8 cellular contexts compared by ENCODE assay signal in the genomic region with DNA sequence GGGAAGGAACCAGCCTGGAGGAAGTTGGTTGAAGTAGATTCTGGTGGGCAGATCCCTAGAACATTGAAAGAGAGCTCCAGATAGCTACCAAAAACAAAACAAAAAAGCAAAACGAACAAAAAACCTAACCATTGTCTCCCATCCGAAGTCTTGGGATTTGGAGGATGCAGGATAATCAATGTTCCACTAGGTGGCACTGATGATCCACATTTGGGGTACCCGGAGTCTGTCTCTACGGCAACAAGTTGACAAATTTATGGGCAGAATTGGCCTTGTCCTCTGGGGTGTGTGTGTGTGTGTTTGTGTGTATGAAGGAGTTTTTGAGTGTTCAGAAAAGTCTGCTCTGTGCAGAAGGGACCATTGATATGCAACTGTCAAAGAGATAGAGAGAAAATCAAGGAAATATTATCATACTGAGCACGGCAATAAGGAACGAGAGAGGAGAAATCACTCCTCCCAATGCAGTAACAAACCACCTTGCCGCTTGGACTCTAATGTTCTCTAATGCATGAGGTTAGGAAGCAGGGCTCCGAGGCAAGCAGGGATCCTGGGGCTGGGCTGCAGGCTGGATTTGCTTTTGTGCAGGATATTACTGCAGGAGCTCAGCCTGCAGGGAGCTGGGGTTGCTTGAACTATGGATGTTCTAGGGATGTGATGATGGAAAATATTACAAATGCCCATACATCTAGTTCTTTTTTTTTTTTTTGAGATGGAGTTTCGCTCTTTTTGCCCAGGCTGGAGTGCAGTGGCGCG. TPM values are rescaled to one million over a fixed set of nuclear protein-coding genes. Genes with fewer than 3 reads are reported as not detected.
A peak's percentile ranks its signal among the peaks of the same experiment; 100 is the strongest.
DNase-seq lines count a peak whose midpoint lies in the region; ATAC-seq and TF ChIP-seq lines count a peak whose summit lies in the region.

No MANE protein-coding gene starts in this region.

- H3K9me3 ChIP-seq in HEK293 (ENCODE audit: control insufficient read depth, insufficient read depth, low read depth, low read length): no peaks in the 10 kb centered on the region
- no peaks in the 10 kb centered on the region for H3K9me3 ChIP-seq in effector memory CD4-positive, alpha-beta T cell (ENCODE audit: control insufficient read depth, low read length)

- H3K4me3 Mint-ChIP-seq in activated CD4-positive, alpha-beta T cell treated with anti-CD3 and anti-CD28 coated beads for 36 hours: no peak overlapping the region
- no peak overlapping the region for H3K4me3 Mint-ChIP-seq in stimulated activated naive CD8-positive, alpha-beta T cell treated with anti-CD3 and anti-CD28 coated beads, Interleukin-15, amount 100 ng/mL, for 72 hours

- no peaks in the 10 kb centered on the region for H3K4me1 ChIP-seq in HEK293 (ENCODE audit: control insufficient read depth, insufficient read depth, low read length)
- H3K4me1 ChIP-seq in effector memory CD4-positive, alpha-beta T cell (ENCODE audit: control insufficient read depth, insufficient read depth, low read length, poor library complexity, severe bottlenecking): no peaks in the 10 kb centered on the region

- ATAC-seq in activated CD4-positive, alpha-beta T cell treated with anti-CD3 and anti-CD28 coated beads for 36 hours: peak; percentile 73
- peak; percentile 71 for ATAC-seq in stimulated activated naive CD8-positive, alpha-beta T cell treated with anti-CD3 and anti-CD28 coated beads, Interleukin-15, amount 100 ng/mL, for 72 hours

- CTCF ChIA-PET in activated CD4-positive, alpha-beta T cell treated with anti-CD3 and anti-CD28 coated beads for 36 hours (lab: Charles Lee): interaction anchor here (0.7 to 1.6 kb wide), 9 partner anchors 13 to 967 kb away, joined by 3 to 5 read pairs (median 3); no protein-coding TSS in a partner anchor
- CTCF ChIA-PET in HEK293 (lab: Yijun Ruan, JAX): interaction anchor here (0.6 to 1.7 kb wide), 36 partner anchors 12 to 1892 kb away, joined by 3 to 6 read pairs (median 3); no protein-coding TSS in a partner anchor

- intact Hi-C loops in activated CD4-positive, alpha-beta T cell treated with anti-CD3 and anti-CD28 coated beads for 36 hours (cut with DNase I, micrococcal nuclease): loop anchor here in 1 of 2 experiments (5.0 to 10.0 kb wide), 4 partner anchors 328 to 1750 kb away; no protein-coding TSS in a partner anchor

- no peaks in the 10 kb centered on the region for H3K36me3 Mint-ChIP-seq in activated CD4-positive, alpha-beta T cell treated with anti-CD3 and anti-CD28 coated beads for 36 hours (ENCODE audit: low read depth)

- TF ChIP-seq CTCF in HEK293 (tag by site-specific recombination; IDR thresholded peaks at IDR 0.05) (peak; percentile 76), WI38 (IDR thresholded peaks at IDR 0.05; ENCODE audit: low read depth, low read length) (peak; percentile 74)

- peak; percentile 62 for DNase-seq in activated CD4-positive, alpha-beta T cell treated with anti-CD3 and anti-CD28 coated beads for 36 hours
- DNase-seq in activated CD4-positive, alpha-beta T cell treated with anti-CD3 and anti-CD28 coated beads for 1 hour: no peak
- peak; percentile 57 for DNase-seq in NCI-H1694 (lab: John Stamatoyannopoulos, UW)
- DNase-seq in effector memory CD4-positive, alpha-beta T cell: peak; percentile 11 to 37 (median 16)
- peak; percentile 69 to 78 for DNase-seq in lung microvascular endothelial cell (ENCODE audit: low read depth in 2 of 2)
- DNase-seq in stimulated activated naive CD8-positive, alpha-beta T cell treated with anti-CD3 and anti-CD28 coated beads, Interleukin-15, amount 100 ng/mL, for 72 hours: peak; percentile 44 to 53

- POLR2A ChIA-PET in activated CD4-positive, alpha-beta T cell treated with anti-CD3 and anti-CD28 coated beads for 36 hours (lab: Charles Lee): no interaction called here
- POLR2A ChIA-PET in HEK293 (lab: Yijun Ruan, JAX): no interaction called here

- no peak overlapping the region for H3K27ac Mint-ChIP-seq in activated CD4-positive, alpha-beta T cell treated with anti-CD3 and anti-CD28 coated beads for 36 hours
- no peak overlapping the region for H3K27ac Mint-ChIP-seq in stimulated activated naive CD8-positive, alpha-beta T cell treated with anti-CD3 and anti-CD28 coated beads, Interleukin-15, amount 100 ng/mL, for 72 hours

- no peak overlapping the region for H3K4me3 ChIP-seq in HEK293 (ENCODE audit: low read depth, low read length)
- H3K4me3 ChIP-seq in WI38 (ENCODE audit: low read depth, low read length): no peak overlapping the region
- no peak overlapping the region for H3K4me3 ChIP-seq in effector memory CD4-positive, alpha-beta T cell (ENCODE audit: insufficient read depth, low read depth, low read length, poor library complexity, severe bottlenecking)

- no peaks in the 10 kb centered on the region for H3K9me3 Mint-ChIP-seq in activated CD4-positive, alpha-beta T cell treated with anti-CD3 and anti-CD28 coated beads for 36 hours (ENCODE audit: low read depth)
- no peaks in the 10 kb centered on the region for H3K9me3 Mint-ChIP-seq in stimulated activated naive CD8-positive, alpha-beta T cell treated with anti-CD3 and anti-CD28 coated beads, Interleukin-15, amount 100 ng/mL, for 72 hours

- H3K27me3 ChIP-seq in effector memory CD4-positive, alpha-beta T cell (replicated peaks; ENCODE audit: control insufficient read depth, insufficient read depth, low read length, poor library complexity, severe bottlenecking): no peaks in the 10 kb centered on the region

- H3K27me3 Mint-ChIP-seq in activated CD4-positive, alpha-beta T cell treated with anti-CD3 and anti-CD28 coated beads for 36 hours: peaks cover 26% of the 10 kb centered on the region
- peaks cover 36% of the 10 kb centered on the region for H3K27me3 Mint-ChIP-seq in stimulated activated naive CD8-positive, alpha-beta T cell treated with anti-CD3 and anti-CD28 coated beads, Interleukin-15, amount 100 ng/mL, for 72 hours

- H3K4me1 Mint-ChIP-seq in activated CD4-positive, alpha-beta T cell treated with anti-CD3 and anti-CD28 coated beads for 36 hours: peaks cover 5% of the 10 kb centered on the region
- H3K4me1 Mint-ChIP-seq in stimulated activated naive CD8-positive, alpha-beta T cell treated with anti-CD3 and anti-CD28 coated beads, Interleukin-15, amount 100 ng/mL, for 72 hours: peaks cover 5% of the 10 kb centered on the region

- no peaks in the 10 kb centered on the region for H3K36me3 ChIP-seq in HEK293 (ENCODE audit: control insufficient read depth in 2 of 2, insufficient read depth in 1 of 2, low read length in 2 of 2)
- no peaks in the 10 kb centered on the region for H3K36me3 ChIP-seq in effector memory CD4-positive, alpha-beta T cell (ENCODE audit: control insufficient read depth, insufficient read depth, low read length)

- H3K27ac ChIP-seq in HEK293 (ENCODE audit: extremely low read depth, low read depth, low read length): no peak overlapping the region
- H3K27ac ChIP-seq in effector memory CD4-positive, alpha-beta T cell (ENCODE audit: insufficient read depth, low read length, poor library complexity, severe bottlenecking): no peak overlapping the region

TF ChIP-seq in HEK293, 187 proteins besides CTCF, POLR2A, EP300 and RAD21:
- TF ChIP-seq ZNF311 (tag by site-specific recombination; IDR thresholded peaks at IDR 0.05; ENCODE audit: borderline replicate concordance) (no peak), SP7 (tag by site-specific recombination; IDR thresholded peaks at IDR 0.05) (0 out of 2 replicates have a peak, but pooled peaks have one; percentile 21), SCRT1 (tag by site-specific recombination; IDR thresholded peaks at IDR 0.05; ENCODE audit: borderline replicate concordance) (peak; percentile 98), ZNF654 (tag by site-specific recombination; IDR thresholded peaks at IDR 0.05; ENCODE audit: low read depth) (peak; percentile 98), SCRT2 (tag by site-specific recombination; IDR thresholded peaks at IDR 0.05) (peak; percentile 99), ZNF549 (tag by site-specific recombination; IDR thresholded peaks at IDR 0.05) (no peak), ZNF354C (tag by site-specific recombination; IDR thresholded peaks at IDR 0.05; ENCODE audit: borderline replicate concordance, low read depth) (no peak), YY2 (tag by site-specific recombination; IDR thresholded peaks at IDR 0.05) (no peak)
- TF ChIP-seq, protein P1, sequence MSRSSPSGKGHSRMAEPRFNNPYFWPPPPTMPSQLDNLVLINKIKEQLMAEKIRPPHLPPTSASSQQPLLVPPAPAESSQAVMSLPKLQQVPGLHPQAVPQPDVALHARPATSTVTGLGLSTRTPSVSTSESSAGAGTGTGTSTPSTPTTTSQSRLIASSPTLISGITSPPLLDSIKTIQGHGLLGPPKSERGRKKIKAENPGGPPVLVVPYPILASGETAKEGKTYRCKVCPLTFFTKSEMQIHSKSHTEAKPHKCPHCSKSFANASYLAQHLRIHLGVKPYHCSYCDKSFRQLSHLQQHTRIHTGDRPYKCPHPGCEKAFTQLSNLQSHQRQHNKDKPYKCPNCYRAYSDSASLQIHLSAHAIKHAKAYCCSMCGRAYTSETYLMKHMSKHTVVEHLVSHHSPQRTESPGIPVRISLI (tag by site-specific recombination; IDR thresholded peaks at IDR 0.05): 0 out of 2 replicates have a peak, but pooled peaks have one; percentile 13

RNA-seq across cellular contexts. Expression of gene KLHL25, which starts 59.8 kb away (rescaled TPM):
- 1 to 10 TPM; 4.9 to 5.2 TPM for total RNA-seq in activated CD4-positive, alpha-beta T cell treated with anti-CD3 and anti-CD28 coated beads for 36 hours
- total RNA-seq in lung microvascular endothelial cell: 3.6 and 3.9 TPM in 2 replicates
